ENCODE assay signal across 26 cellular contexts in the genomic region with DNA sequence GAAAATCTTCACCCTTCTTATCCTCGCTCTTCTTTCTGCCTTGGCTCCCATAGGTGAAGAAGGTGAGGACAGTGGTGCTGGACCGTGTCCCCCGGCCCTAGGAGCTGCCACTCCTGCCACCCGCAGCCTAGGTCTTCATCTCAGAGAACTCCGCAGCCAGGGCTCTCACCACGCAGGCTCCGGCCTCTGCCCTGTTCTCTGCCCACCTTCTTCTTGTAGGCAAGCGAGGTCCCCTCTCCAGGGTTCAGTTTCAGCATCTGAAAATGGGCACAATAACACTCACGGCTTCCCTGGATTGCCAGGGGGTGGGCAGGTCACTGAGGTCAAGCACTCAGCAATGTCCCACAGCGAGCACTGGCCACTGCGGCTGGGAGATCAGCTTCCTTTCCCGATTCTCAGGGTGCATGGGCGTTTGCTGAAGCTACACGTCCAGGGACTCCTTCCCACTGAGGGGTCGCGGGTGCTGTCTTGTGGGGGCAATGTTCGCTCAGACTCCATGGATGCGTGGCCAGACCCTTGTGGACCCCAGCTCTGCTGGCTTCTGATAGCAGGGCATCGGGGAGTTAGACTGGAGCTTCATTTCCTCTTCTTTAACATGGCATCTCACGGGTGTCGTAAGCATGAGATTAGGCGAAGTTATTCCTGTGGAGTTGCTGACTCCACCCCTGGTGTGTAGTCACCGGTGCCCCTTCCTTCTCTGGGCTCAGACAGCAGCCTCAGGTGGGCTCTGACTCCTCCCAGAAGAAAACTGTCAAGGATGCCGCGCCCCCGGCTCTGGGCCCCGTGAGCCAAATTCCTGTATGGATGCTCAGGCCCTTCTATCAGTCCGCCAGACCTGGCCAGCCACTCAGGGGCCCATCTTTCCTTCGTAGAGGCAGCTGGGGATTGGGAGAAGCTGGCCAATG.
DNase-seq lines count a peak whose midpoint lies in the region; ATAC-seq, FAIRE-seq and TF ChIP-seq lines count a peak whose summit lies in the region.
"Had no signal": no experiment of that assay in that cellular context is flagged by ENCODE, and none has a peak within 500 bp of the region (broad histone marks: within the 10 kb centered on the region; RNA-seq: fewer than 3 reads in every experiment).

No MANE protein-coding gene starts in this region.

- no peak overlapping the region for H3K4me3 ChIP-seq in H1 (ENCODE audit: extremely low read depth in 1 of 4, insufficient read depth in 2 of 4, low read depth in 3 of 4, low read length in 4 of 4)
- no peak overlapping the region for H3K4me3 ChIP-seq in neuronal stem cell (ENCODE audit: low read length in 2 of 2)
- H3K4me3 ChIP-seq: GM23248, SJSA1 had no signal

- H3K79me1 ChIP-seq in H9 (ENCODE audit: insufficient read depth, low read depth, low read length, poor library complexity, severe bottlenecking), result no peaks in the 10 kb centered on the region
- H3K79me1 ChIP-seq in H1 (ENCODE audit: low read depth, low read length), result no peaks in the 10 kb centered on the region
- H3K79me1 ChIP-seq in neuronal stem cell (ENCODE audit: low read depth, low read length), result no peaks in the 10 kb centered on the region

- H4K91ac ChIP-seq in H9 (ENCODE audit: insufficient read length, low read depth, low read length), result no peak overlapping the region
- no peak overlapping the region for H4K91ac ChIP-seq in H1 (replicated peaks; ENCODE audit: insufficient read length, low read length)
- no peak overlapping the region for H4K91ac ChIP-seq in neuronal stem cell (ENCODE audit: low read depth, low read length, poor library complexity)

- no peak for TF ChIP-seq RAD21 in H1 (IDR thresholded peaks at IDR 0.05 in 1 of 2, conservative IDR thresholded peaks at IDR 0.05 in 1 of 2; ENCODE audit: low read depth in 2 of 2, low read length in 2 of 2)

- no peak overlapping the region for H3T11ph ChIP-seq in H9 (ENCODE audit: low read length)

- no peak overlapping the region for H2BK20ac ChIP-seq in H9 (ENCODE audit: low read depth, low read length, poor library complexity, severe bottlenecking)
- no peak overlapping the region for H2BK20ac ChIP-seq in H1 (ENCODE audit: low read length)

- H3K4me2 ChIP-seq in H9 (ENCODE audit: insufficient read depth, insufficient read length, low read length) (no peak overlapping the region), H1 (ENCODE audit: insufficient read depth in 1 of 2, low read depth in 2 of 2, low read length in 2 of 2) (no peak overlapping the region), neuronal stem cell (ENCODE audit: insufficient read depth, low read length, poor library complexity, severe bottlenecking) (no peak overlapping the region)

- H3K9me3 Mint-ChIP-seq in H9 (no peaks in the 10 kb centered on the region), type B pancreatic cell (no peaks in the 10 kb centered on the region)
- H3K9me3 Mint-ChIP-seq in activated naive CD4-positive, alpha-beta T cell treated with anti-CD3 and anti-CD28 coated beads, Interleukin-2, amount 50 U/mL, for 72 hours, result peaks cover 3 to 10% of the 10 kb centered on the region in 2 donors

- H3K4me3 Mint-ChIP-seq in H9, result no peak overlapping the region
- H3K4me3 Mint-ChIP-seq in type B pancreatic cell, result no peak overlapping the region
- H3K4me3 Mint-ChIP-seq: B cell, CD14-positive monocyte had no signal

- H3K23ac ChIP-seq in H9 (ENCODE audit: insufficient read length, low read depth, low read length) (no peak overlapping the region), H1 (ENCODE audit: insufficient read length) (no peak overlapping the region), neuronal stem cell (ENCODE audit: low read depth, low read length, poor library complexity) (no peak overlapping the region)

- no peak overlapping the region for H2AK5ac ChIP-seq in H9 (ENCODE audit: insufficient read length, low read length)
- H2AK5ac ChIP-seq in H1 (ENCODE audit: low read depth, low read length), result no peak overlapping the region
- no peak overlapping the region for H2AK5ac ChIP-seq in neuronal stem cell (ENCODE audit: low read depth, low read length)

- H3K23me2 ChIP-seq in H9 (ENCODE audit: insufficient read length, low read depth, low read length, poor library complexity, severe bottlenecking) (no peaks in the 10 kb centered on the region), H1 (ENCODE audit: low read depth, low read length) (no peaks in the 10 kb centered on the region)

- DNase-seq in H9 (peak; percentile 22), H1 (ENCODE audit: low read depth in 1 of 2, low spot score in 2 of 2) (peak in 1 of 2 experiments; percentile 39), neuronal stem cell (ENCODE audit: low spot score) (no peak), type B pancreatic cell (ENCODE audit: extremely low spot score, unreplicated experiment) (peak; percentile 62), occipital lobe (lab: John Stamatoyannopoulos, UW) (no peak)
- no peak for DNase-seq in NK-92 treated with Interleukin-12 subunit alpha and Interleukin-12 subunit beta, amount 100 ng/mL, for 24 hours (lab: John Stamatoyannopoulos, UW)
- DNase-seq in activated naive CD4-positive, alpha-beta T cell treated with anti-CD3 and anti-CD28 coated beads, Interleukin-2, amount 50 U/mL, for 72 hours (ENCODE audit: low spot score in 2 of 2), result no peak
- DNase-seq: GM23248, HCEC 1CT, KBM-7, MM.1S, NCI-H1092, NCI-H1436, NCI-H1930, NCI-H345, NCI-H524 treated with DMSO at 0.1 percent for 48 hours, NCI-H82, OCI-M1 had no signal

- H3K56ac ChIP-seq in H9 (ENCODE audit: insufficient read length, low read depth, low read length) (no peak overlapping the region), H1 (replicated peaks; ENCODE audit: insufficient read length, low read depth, low read length) (no peak overlapping the region)

- POLR2A ChIA-PET in H1 (lab: Charles Lee; ENCODE audit: partially characterized antibody), result no interaction called here

- no peak overlapping the region for H3K9ac ChIP-seq in H9 (ENCODE audit: extremely low read depth, insufficient read length, low read length)
- H3K9ac ChIP-seq in H1 (replicated peaks in 1 of 4; ENCODE audit: extremely low read depth in 1 of 4, low read depth in 3 of 4, low read length in 3 of 4), result no peak overlapping the region
- H3K9ac ChIP-seq in neuronal stem cell (ENCODE audit: low read depth, low read length, poor library complexity), result no peak overlapping the region
- H3K9ac ChIP-seq: GM23248 had no signal

- no peak for TF ChIP-seq EP300 in H1 (IDR thresholded peaks at IDR 0.05; ENCODE audit: borderline replicate concordance in 1 of 2, low read depth in 2 of 2, low read length in 2 of 2)

- H3K79me2 ChIP-seq in H9 (ENCODE audit: insufficient read depth, low read length) (no peaks in the 10 kb centered on the region), H1 (ENCODE audit: control insufficient read depth in 1 of 2, insufficient read depth in 2 of 2, low read length in 2 of 2) (no peaks in the 10 kb centered on the region)

- H3K9me3 ChIP-seq in H9 (ENCODE audit: control insufficient read depth, low read depth, low read length) (no peaks in the 10 kb centered on the region), H1 (ENCODE audit: insufficient read depth in 2 of 2, low read depth in 1 of 2, low read length in 1 of 2) (0 out of 4 replicates have a peak, but pooled peaks cover 0 to 2% of the 10 kb centered on the region in 2 experiments), neuronal stem cell (replicated peaks in 1 of 2; ENCODE audit: control insufficient read depth in 2 of 2, insufficient read depth in 1 of 2, low read depth in 1 of 2, low read length in 2 of 2) (no peaks in the 10 kb centered on the region)

- H3K4me1 ChIP-seq in H9 (ENCODE audit: insufficient read depth, low read length) (no peaks in the 10 kb centered on the region), H1 (replicated peaks in 1 of 4; ENCODE audit: control insufficient read depth in 3 of 4, insufficient read depth in 4 of 4, low read length in 3 of 4) (no peaks in the 10 kb centered on the region), neuronal stem cell (ENCODE audit: control insufficient read depth in 2 of 2, insufficient read depth in 1 of 2, low read depth in 1 of 2, low read length in 2 of 2) (no peaks in the 10 kb centered on the region)
- H3K4me1 ChIP-seq: SJSA1 had no signal

- peaks cover 3% of the 10 kb centered on the region for H3K27me3 Mint-ChIP-seq in H9 (ENCODE audit: low read depth)
- peaks cover 15% of the 10 kb centered on the region for H3K27me3 Mint-ChIP-seq in type B pancreatic cell
- H3K27me3 Mint-ChIP-seq: B cell had no signal

- H2BK12ac ChIP-seq in H9 (ENCODE audit: insufficient read length, low read depth, low read length), result no peak overlapping the region
- H2BK12ac ChIP-seq in H1 (ENCODE audit: low read depth, low read length), result peak overlapping the region; percentile 50; the same call in 1 of the 2 replicates
- no peak overlapping the region for H2BK12ac ChIP-seq in neuronal stem cell (ENCODE audit: low read length)

- H2BK120ac ChIP-seq in H9 (ENCODE audit: low read depth, low read length, poor library complexity, severe bottlenecking), result no peak overlapping the region
- no peak overlapping the region for H2BK120ac ChIP-seq in H1 (replicated peaks; ENCODE audit: low read depth, low read length)
- no peak overlapping the region for H2BK120ac ChIP-seq in neuronal stem cell (ENCODE audit: low read depth, low read length)

- H3K27ac ChIP-seq in H9 (ENCODE audit: insufficient read length, low read depth, low read length), result no peak overlapping the region
- H3K27ac ChIP-seq in H1 (ENCODE audit: low read depth, low read length), result no peak overlapping the region
- H3K27ac ChIP-seq in neuronal stem cell (replicated peaks; ENCODE audit: low read length), result no peak overlapping the region
- H3K27ac ChIP-seq: GM23248, HL-60, SJSA1 had no signal

- H3K27ac Mint-ChIP-seq in H9, result peak overlapping the region in 1 of 3 experiments; percentile 18; a peak in 1 of 7 replicates
- H3K27ac Mint-ChIP-seq in type B pancreatic cell, result no peak overlapping the region
- H3K27ac Mint-ChIP-seq in activated naive CD4-positive, alpha-beta T cell treated with anti-CD3 and anti-CD28 coated beads, Interleukin-2, amount 50 U/mL, for 72 hours, result no peak overlapping the region
- H3K27ac Mint-ChIP-seq: B cell had no signal

- no peak overlapping the region for H3K18ac ChIP-seq in H9 (ENCODE audit: insufficient read length, low read depth, low read length)
- no peak overlapping the region for H3K18ac ChIP-seq in H1 (ENCODE audit: extremely low read depth, low read length)
- H3K18ac ChIP-seq in neuronal stem cell (ENCODE audit: low read length), result peak overlapping the region; percentile 39

- no peak for TF ChIP-seq CTCF in H9 (conservative IDR thresholded peaks at IDR 0.05)
- TF ChIP-seq CTCF in H1 (IDR thresholded peaks at IDR 0.05; ENCODE audit: control extremely low read depth in 1 of 3, insufficient read depth in 1 of 3, low read depth in 1 of 3, low read length in 3 of 3), result no peak
- no peak for TF ChIP-seq CTCF in type B pancreatic cell (conservative IDR thresholded peaks at IDR 0.05)

- H3K14ac ChIP-seq in H9 (ENCODE audit: insufficient read depth, low read length) (no peak overlapping the region), H1 (ENCODE audit: insufficient read length) (no peak overlapping the region), neuronal stem cell (ENCODE audit: low read length) (no peak overlapping the region)

- H3K4me1 Mint-ChIP-seq in H9 (peaks cover 9% of the 10 kb centered on the region in 2 experiments), type B pancreatic cell (ENCODE audit: unreplicated experiment) (peaks cover 17% of the 10 kb centered on the region)
- H3K4me1 Mint-ChIP-seq: B cell, CD14-positive monocyte had no signal

- no peak for ATAC-seq in activated naive CD4-positive, alpha-beta T cell treated with anti-CD3 and anti-CD28 coated beads, Interleukin-2, amount 50 U/mL, for 72 hours
- ATAC-seq: HepG2, Right ventricle myocardium inferior had no signal

- no peak overlapping the region for H4K8ac ChIP-seq in H9 (replicated peaks; ENCODE audit: insufficient read length, low read depth, low read length)
- H4K8ac ChIP-seq in H1 (ENCODE audit: extremely low read depth, insufficient read depth, low read length), result no peak overlapping the region
- H4K8ac ChIP-seq in neuronal stem cell (ENCODE audit: low read depth, low read length), result no peak overlapping the region

- no peaks in the 10 kb centered on the region for H3K36me3 Mint-ChIP-seq in H9 (ENCODE audit: insufficient read depth in 1 of 3, low read depth in 3 of 3)
- no peaks in the 10 kb centered on the region for H3K36me3 Mint-ChIP-seq in type B pancreatic cell
- H3K36me3 Mint-ChIP-seq in activated naive CD4-positive, alpha-beta T cell treated with anti-CD3 and anti-CD28 coated beads, Interleukin-2, amount 50 U/mL, for 72 hours, result peaks cover 0 to 12% of the 10 kb centered on the region in 2 donors
- H3K36me3 Mint-ChIP-seq: CD14-positive monocyte had no signal

- H4K20me1 ChIP-seq in H9 (ENCODE audit: control insufficient read depth, insufficient read depth, insufficient read length), result no peaks in the 10 kb centered on the region
- H4K20me1 ChIP-seq in H1 (replicated peaks in 1 of 2; ENCODE audit: control insufficient read depth in 1 of 2, insufficient read depth in 2 of 2, low read length in 2 of 2), result no peaks in the 10 kb centered on the region

- no peak overlapping the region for H2BK5ac ChIP-seq in H9 (ENCODE audit: insufficient read length, low read length)
- no peak overlapping the region for H2BK5ac ChIP-seq in H1 (ENCODE audit: low read depth, low read length)
- no peak overlapping the region for H2BK5ac ChIP-seq in neuronal stem cell (ENCODE audit: low read length)

- no CpG with 5 or more reads among the region's 29 CpGs for WGBS in H9 (ENCODE audit: extremely low coverage, insufficient read length, low lambda C conversion rate)
- WGBS in H1 (ENCODE audit: extremely low coverage in 1 of 2, insufficient coverage in 1 of 2, insufficient read length in 1 of 2, insufficient replicate concordance in 2 of 2, low coverage in 1 of 2, low lambda C conversion rate in 2 of 2, missing lambda C conversion rate in 1 of 2), 2 experiments, result 91% methylated on average over 27 of the region's 29 CpGs; no CpG with 5 or more reads in 1 of the 2 experiments
- WGBS in neuronal stem cell (ENCODE audit: extremely low coverage in 2 of 2, insufficient read length in 2 of 2, insufficient replicate concordance in 1 of 2), 2 donors, result no CpG with 5 or more reads among the region's 29 CpGs

- no peak for FAIRE-seq in H1 (lab: Jason Lieb, UNC)
- FAIRE-seq: G401.6, GM12892, HepG2 had no signal

- TF ChIP-seq POLR2A in H1 (IDR thresholded peaks at IDR 0.05; ENCODE audit: control extremely low read depth in 1 of 2, low read depth in 2 of 2, low read length in 2 of 2), result no peak

- H3K4ac ChIP-seq in H9 (ENCODE audit: low read depth, low read length) (no peak overlapping the region), H1 (replicated peaks; ENCODE audit: insufficient read length, low read depth, low read length) (no peak overlapping the region), neuronal stem cell (ENCODE audit: low read length) (no peak overlapping the region)

- H2AFZ ChIP-seq in H9 (ENCODE audit: low read length) (no peak overlapping the region), H1 (ENCODE audit: low read length) (0 out of 2 replicates have a peak overlapping the region, but pooled peaks have one; percentile 22), neuronal stem cell (ENCODE audit: low read length) (no peak overlapping the region)
- H2AFZ ChIP-seq: GM23248 had no signal

- no peak overlapping the region for H2BK15ac ChIP-seq in H9 (ENCODE audit: low read depth, low read length)
- H2BK15ac ChIP-seq in H1 (ENCODE audit: low read length), result no peak overlapping the region
- no peak overlapping the region for H2BK15ac ChIP-seq in neuronal stem cell (ENCODE audit: low read length)

- H3K36me3 ChIP-seq in H1 (ENCODE audit: control insufficient read depth in 2 of 4, insufficient read depth in 4 of 4, low read length in 3 of 4) (no peaks in the 10 kb centered on the region), neuronal stem cell (replicated peaks in 1 of 2; ENCODE audit: control insufficient read depth in 2 of 2, insufficient read depth in 2 of 2, low read length in 2 of 2) (no peaks in the 10 kb centered on the region)
- H3K36me3 ChIP-seq: SJSA1 had no signal

- CTCF ChIA-PET in H1 (lab: Charles Lee; ENCODE audit: partially characterized antibody), result no interaction called here

- H4K5ac ChIP-seq in H9 (ENCODE audit: insufficient read length, low read depth, low read length) (no peak overlapping the region), H1 (ENCODE audit: insufficient read length, low read depth, low read length) (no peak overlapping the region)

- H3K27me3 ChIP-seq in H9 (ENCODE audit: insufficient read depth, low read length) (no peaks in the 10 kb centered on the region), H1 (replicated peaks in 1 of 4; ENCODE audit: control insufficient read depth in 3 of 4, extremely low read depth in 1 of 4, insufficient read depth in 3 of 4, low read length in 3 of 4) (no peaks in the 10 kb centered on the region), neuronal stem cell (ENCODE audit: control insufficient read depth in 3 of 3, insufficient read depth in 3 of 3, low read depth in 1 of 3, low read length in 3 of 3) (no peaks in the 10 kb centered on the region)
- H3K27me3 ChIP-seq: SJSA1 had no signal

Comparison
In these comparisons a context has a peak if more than half of its experiments do, and no peak if none do; other contexts are left out.
1. DNase-seq: peak in H9 (single experiment) and type B pancreatic cell (single experiment); none in neuronal stem cell (single experiment), NK-92 treated with Interleukin-12 subunit alpha and Interleukin-12 subunit beta, amount 100 ng/mL, for 24 hours (single experiment), occipital lobe (single experiment) and activated naive CD4-positive, alpha-beta T cell treated with anti-CD3 and anti-CD28 coated beads, Interleukin-2, amount 50 U/mL, for 72 hours (0 of 2).